1 cellular context compared by ENCODE assay signal in the genomic region with DNA sequence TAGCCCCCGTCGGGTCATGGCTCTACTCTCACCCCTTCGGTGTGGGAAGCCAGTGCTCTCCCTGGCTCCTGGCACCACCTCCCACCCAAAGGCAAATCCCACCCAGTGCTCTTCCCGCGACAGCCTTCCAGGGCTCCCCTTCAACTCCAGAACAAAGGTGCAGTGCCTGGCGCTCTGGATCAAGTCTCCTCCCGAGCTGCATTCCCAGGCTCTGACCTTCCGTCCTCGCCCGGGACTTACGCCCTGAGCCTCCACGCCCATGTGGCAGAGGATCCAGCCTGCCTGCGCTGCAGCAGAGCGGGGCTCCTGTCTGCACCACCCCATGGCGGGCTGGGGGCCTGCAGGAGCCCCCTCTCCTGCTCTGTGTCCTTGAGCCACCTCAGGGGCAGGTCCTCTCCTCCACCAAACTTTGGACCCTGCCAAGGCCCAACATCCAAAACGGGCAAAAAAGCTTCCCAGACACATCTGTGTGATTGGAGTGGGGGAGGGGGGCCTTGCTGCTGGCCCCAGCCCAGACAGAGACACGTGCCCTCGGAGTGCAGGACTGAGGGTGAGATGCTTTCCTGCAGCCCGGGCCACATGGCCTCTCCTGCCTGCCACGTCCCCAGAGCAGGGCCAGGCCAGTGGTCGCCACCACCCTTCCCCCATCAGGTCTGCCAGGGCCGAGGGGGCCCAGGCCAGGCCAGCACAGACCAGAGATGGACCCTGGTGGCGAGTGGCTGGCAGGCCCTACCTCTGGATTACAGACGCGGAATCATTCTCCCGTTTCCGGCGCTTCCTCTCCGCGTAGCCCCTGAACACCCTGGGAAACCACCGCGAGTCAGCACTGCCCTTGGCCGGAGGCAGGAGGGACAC.
TF ChIP-seq lines count a peak whose summit lies in the region.

No MANE protein-coding gene starts in this region.

TF ChIP-seq in HepG2, 621 proteins besides CTCF, POLR2A, EP300 and RAD21 (continued from another document and continues in another):
- TF ChIP-seq ZBTB49 (CRISPR knock-in tag; IDR thresholded peaks at IDR 0.05; ENCODE audit: borderline replicate concordance), result 0 out of 2 replicates have a peak, but pooled peaks have one; percentile 19
- no peak for TF ChIP-seq ZBTB1 (CRISPR knock-in tag; IDR thresholded peaks at IDR 0.05; ENCODE audit: borderline replicate concordance)
- TF ChIP-seq FOXO1 (CRISPR knock-in tag; IDR thresholded peaks at IDR 0.05), result peak; percentile 39; the same call in 1 of the 2 replicates
- TF ChIP-seq NFYC (CRISPR knock-in tag; IDR thresholded peaks at IDR 0.05), result peak; percentile 60
- peak; percentile 82 for TF ChIP-seq PITX1 (CRISPR knock-in tag; IDR thresholded peaks at IDR 0.05)
- TF ChIP-seq ATF7 (IDR thresholded peaks at IDR 0.05), result no peak
- no peak for TF ChIP-seq ATF7 (CRISPR knock-in tag; IDR thresholded peaks at IDR 0.05)
- TF ChIP-seq ZNF484 (CRISPR knock-in tag; IDR thresholded peaks at IDR 0.05; ENCODE audit: borderline replicate concordance, low read depth), result no peak
- no peak for TF ChIP-seq ZNF282 (IDR thresholded peaks at IDR 0.05; ENCODE audit: partially characterized antibody)
- TF ChIP-seq ZNF468 (CRISPR knock-in tag; IDR thresholded peaks at IDR 0.05), result 0 out of 2 replicates have a peak, but pooled peaks have one; percentile 81
- no peak; the same call in 1 of the 2 replicates for TF ChIP-seq ZNF292 (CRISPR knock-in tag; IDR thresholded peaks at IDR 0.05; ENCODE audit: borderline replicate concordance, low read depth)
- no peak for TF ChIP-seq ZNF737 (CRISPR knock-in tag; IDR thresholded peaks at IDR 0.05; ENCODE audit: borderline replicate concordance)
- TF ChIP-seq, protein P1, sequence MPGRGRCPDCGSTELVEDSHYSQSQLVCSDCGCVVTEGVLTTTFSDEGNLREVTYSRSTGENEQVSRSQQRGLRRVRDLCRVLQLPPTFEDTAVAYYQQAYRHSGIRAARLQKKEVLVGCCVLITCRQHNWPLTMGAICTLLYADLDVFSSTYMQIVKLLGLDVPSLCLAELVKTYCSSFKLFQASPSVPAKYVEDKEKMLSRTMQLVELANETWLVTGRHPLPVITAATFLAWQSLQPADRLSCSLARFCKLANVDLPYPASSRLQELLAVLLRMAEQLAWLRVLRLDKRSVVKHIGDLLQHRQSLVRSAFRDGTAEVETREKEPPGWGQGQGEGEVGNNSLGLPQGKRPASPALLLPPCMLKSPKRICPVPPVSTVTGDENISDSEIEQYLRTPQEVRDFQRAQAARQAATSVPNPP (CRISPR knock-in tag; IDR thresholded peaks at IDR 0.05), result peak; percentile 93
- TF ChIP-seq CCAR2 (optimal IDR thresholded peaks at IDR 0.05; ENCODE audit: low read depth, low read length), result no peak
- TF ChIP-seq IKZF4 (CRISPR knock-in tag; IDR thresholded peaks at IDR 0.05; ENCODE audit: borderline replicate concordance, low read depth, not compliant biosample characterization), result no peak
- no peak; a peak in 1 of 4 replicates for TF ChIP-seq NR2F1 (CRISPR knock-in tag; IDR thresholded peaks at IDR 0.05)
- peak; percentile 65; the same call in 1 of the 2 replicates for TF ChIP-seq ZNF264 (CRISPR knock-in tag; IDR thresholded peaks at IDR 0.05)
- peak; percentile 65; the same call in 1 of the 2 replicates for TF ChIP-seq ZNF83 (CRISPR knock-in tag; IDR thresholded peaks at IDR 0.05; ENCODE audit: borderline replicate concordance)
- no peak for TF ChIP-seq GABPA (IDR thresholded peaks at IDR 0.05; ENCODE audit: low read depth, low read length)
- no peak for TF ChIP-seq GABPA (CRISPR knock-in tag; IDR thresholded peaks at IDR 0.05; ENCODE audit: low read depth)
- TF ChIP-seq, protein P2, sequence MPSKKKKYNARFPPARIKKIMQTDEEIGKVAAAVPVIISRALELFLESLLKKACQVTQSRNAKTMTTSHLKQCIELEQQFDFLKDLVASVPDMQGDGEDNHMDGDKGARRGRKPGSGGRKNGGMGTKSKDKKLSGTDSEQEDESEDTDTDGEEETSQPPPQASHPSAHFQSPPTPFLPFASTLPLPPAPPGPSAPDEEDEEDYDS (CRISPR knock-in tag; IDR thresholded peaks at IDR 0.05), result peak; percentile 33; the same call in 1 of the 2 replicates
- TF ChIP-seq ZNF574 (CRISPR knock-in tag; IDR thresholded peaks at IDR 0.05), result peak; percentile 71
- TF ChIP-seq, protein P3, sequence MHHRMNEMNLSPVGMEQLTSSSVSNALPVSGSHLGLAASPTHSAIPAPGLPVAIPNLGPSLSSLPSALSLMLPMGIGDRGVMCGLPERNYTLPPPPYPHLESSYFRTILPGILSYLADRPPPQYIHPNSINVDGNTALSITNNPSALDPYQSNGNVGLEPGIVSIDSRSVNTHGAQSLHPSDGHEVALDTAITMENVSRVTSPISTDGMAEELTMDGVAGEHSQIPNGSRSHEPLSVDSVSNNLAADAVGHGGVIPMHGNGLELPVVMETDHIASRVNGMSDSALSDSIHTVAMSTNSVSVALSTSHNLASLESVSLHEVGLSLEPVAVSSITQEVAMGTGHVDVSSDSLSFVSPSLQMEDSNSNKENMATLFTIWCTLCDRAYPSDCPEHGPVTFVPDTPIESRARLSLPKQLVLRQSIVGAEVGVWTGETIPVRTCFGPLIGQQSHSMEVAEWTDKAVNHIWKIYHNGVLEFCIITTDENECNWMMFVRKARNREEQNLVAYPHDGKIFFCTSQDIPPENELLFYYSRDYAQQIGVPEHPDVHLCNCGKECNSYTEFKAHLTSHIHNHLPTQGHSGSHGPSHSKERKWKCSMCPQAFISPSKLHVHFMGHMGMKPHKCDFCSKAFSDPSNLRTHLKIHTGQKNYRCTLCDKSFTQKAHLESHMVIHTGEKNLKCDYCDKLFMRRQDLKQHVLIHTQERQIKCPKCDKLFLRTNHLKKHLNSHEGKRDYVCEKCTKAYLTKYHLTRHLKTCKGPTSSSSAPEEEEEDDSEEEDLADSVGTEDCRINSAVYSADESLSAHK (CRISPR knock-in tag; IDR thresholded peaks at IDR 0.05; ENCODE audit: borderline replicate concordance), result no peak
- TF ChIP-seq SMARCE1 (IDR thresholded peaks at IDR 0.05; ENCODE audit: borderline replicate concordance), result no peak
- TF ChIP-seq, protein P4, sequence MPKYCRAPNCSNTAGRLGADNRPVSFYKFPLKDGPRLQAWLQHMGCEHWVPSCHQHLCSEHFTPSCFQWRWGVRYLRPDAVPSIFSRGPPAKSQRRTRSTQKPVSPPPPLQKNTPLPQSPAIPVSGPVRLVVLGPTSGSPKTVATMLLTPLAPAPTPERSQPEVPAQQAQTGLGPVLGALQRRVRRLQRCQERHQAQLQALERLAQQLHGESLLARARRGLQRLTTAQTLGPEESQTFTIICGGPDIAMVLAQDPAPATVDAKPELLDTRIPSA (CRISPR knock-in tag; IDR thresholded peaks at IDR 0.05; ENCODE audit: borderline replicate concordance), result peak; percentile 92
- no peak for TF ChIP-seq NONO (IDR thresholded peaks at IDR 0.05)
- peak; percentile 69 for TF ChIP-seq NONO (CRISPR knock-in tag; conservative IDR thresholded peaks at IDR 0.05)
- no peak for TF ChIP-seq ZNF12 (CRISPR knock-in tag; IDR thresholded peaks at IDR 0.05)
- peak; percentile 88; the same call in 1 of the 2 replicates for TF ChIP-seq ZSCAN9 (CRISPR knock-in tag; IDR thresholded peaks at IDR 0.05; ENCODE audit: borderline replicate concordance)
- no peak; the same call in 1 of the 2 replicates for TF ChIP-seq FOXJ3 (CRISPR knock-in tag; IDR thresholded peaks at IDR 0.05; ENCODE audit: borderline replicate concordance)
- peak; percentile 81 for TF ChIP-seq ZFY (CRISPR knock-in tag; IDR thresholded peaks at IDR 0.05)
- TF ChIP-seq ZMYM4 (CRISPR knock-in tag; IDR thresholded peaks at IDR 0.05), result peak; percentile 76
- peak; percentile 84 for TF ChIP-seq ZNF781 (CRISPR knock-in tag; IDR thresholded peaks at IDR 0.05; ENCODE audit: borderline replicate concordance, not compliant biosample characterization)
- peak; percentile 72; the same call in 1 of the 2 replicates for TF ChIP-seq CAMTA2 (CRISPR knock-in tag; IDR thresholded peaks at IDR 0.05; ENCODE audit: borderline replicate concordance)
- TF ChIP-seq, protein P5, sequence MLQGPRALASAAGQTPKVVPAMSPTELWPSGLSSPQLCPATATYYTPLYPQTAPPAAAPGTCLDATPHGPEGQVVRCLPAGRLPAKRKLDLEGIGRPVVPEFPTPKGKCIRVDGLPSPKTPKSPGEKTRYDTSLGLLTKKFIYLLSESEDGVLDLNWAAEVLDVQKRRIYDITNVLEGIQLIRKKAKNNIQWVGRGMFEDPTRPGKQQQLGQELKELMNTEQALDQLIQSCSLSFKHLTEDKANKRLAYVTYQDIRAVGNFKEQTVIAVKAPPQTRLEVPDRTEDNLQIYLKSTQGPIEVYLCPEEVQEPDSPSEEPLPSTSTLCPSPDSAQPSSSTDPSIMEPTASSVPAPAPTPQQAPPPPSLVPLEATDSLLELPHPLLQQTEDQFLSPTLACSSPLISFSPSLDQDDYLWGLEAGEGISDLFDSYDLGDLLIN (CRISPR knock-in tag; IDR thresholded peaks at IDR 0.05; ENCODE audit: borderline replicate concordance), result no peak
- no peak for TF ChIP-seq FOXK2 (IDR thresholded peaks at IDR 0.05)
- TF ChIP-seq, protein P6, sequence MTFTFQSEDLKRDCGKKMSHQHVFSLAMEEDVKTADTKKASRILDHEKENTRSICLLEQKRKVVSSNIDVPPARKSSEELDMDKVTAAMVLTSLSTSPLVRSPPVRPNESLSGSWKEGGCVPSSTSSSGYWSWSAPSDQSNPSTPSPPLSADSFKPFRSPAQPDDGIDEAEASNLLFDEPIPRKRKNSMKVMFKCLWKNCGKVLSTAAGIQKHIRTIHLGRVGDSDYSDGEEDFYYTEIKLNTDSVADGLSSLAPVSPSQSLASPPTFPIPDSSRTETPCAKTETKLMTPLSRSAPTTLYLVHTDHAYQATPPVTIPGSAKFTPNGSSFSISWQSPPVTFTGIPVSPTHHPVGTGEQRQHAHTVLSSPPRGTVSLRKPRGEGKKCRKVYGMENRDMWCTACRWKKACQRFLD (CRISPR knock-in tag; IDR thresholded peaks at IDR 0.05; ENCODE audit: borderline replicate concordance), result peak; percentile 65; the same call in 1 of the 2 replicates
- TF ChIP-seq SNAPC5 (CRISPR knock-in tag; IDR thresholded peaks at IDR 0.05; ENCODE audit: borderline replicate concordance), result peak; percentile 72; the same call in 1 of the 2 replicates
- peak; percentile 69 for TF ChIP-seq SNAPC4 (CRISPR knock-in tag; IDR thresholded peaks at IDR 0.05)
- TF ChIP-seq TBL1XR1 (IDR thresholded peaks at IDR 0.05; ENCODE audit: borderline replicate concordance, low read length, partially characterized antibody), result peak; percentile 48
